Comparison of ENCODE assay signal across 1 cellular context in the genomic region with DNA sequence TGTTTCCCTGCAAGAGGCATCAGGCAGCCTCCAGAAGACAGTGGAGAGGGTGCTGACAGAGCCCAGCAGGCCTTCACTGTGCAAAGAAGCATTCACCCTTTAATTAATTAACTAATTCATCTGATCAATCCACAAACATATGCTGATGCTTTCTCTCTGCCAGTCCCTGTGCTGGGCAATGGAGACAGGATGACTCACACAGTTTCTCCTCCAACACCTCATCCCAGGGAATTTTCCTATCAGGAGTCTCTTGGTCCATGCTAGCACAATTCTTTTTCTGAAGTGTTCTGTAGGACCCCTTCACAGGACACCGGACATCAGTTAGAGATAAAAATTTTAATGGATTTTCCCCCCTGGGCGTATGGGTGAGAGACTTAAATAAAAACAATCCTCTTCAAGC.
TF ChIP-seq lines count a peak whose summit lies in the region.

No MANE protein-coding gene starts in this region.

TF ChIP-seq in WTC11, 78 proteins besides CTCF, POLR2A, EP300 and RAD21 (continued from another document):
- TF ChIP-seq, protein P1, sequence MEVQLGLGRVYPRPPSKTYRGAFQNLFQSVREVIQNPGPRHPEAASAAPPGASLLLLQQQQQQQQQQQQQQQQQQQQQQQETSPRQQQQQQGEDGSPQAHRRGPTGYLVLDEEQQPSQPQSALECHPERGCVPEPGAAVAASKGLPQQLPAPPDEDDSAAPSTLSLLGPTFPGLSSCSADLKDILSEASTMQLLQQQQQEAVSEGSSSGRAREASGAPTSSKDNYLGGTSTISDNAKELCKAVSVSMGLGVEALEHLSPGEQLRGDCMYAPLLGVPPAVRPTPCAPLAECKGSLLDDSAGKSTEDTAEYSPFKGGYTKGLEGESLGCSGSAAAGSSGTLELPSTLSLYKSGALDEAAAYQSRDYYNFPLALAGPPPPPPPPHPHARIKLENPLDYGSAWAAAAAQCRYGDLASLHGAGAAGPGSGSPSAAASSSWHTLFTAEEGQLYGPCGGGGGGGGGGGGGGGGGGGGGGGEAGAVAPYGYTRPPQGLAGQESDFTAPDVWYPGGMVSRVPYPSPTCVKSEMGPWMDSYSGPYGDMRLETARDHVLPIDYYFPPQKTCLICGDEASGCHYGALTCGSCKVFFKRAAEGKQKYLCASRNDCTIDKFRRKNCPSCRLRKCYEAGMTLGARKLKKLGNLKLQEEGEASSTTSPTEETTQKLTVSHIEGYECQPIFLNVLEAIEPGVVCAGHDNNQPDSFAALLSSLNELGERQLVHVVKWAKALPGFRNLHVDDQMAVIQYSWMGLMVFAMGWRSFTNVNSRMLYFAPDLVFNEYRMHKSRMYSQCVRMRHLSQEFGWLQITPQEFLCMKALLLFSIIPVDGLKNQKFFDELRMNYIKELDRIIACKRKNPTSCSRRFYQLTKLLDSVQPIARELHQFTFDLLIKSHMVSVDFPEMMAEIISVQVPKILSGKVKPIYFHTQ (CRISPR knock-in tag; IDR thresholded peaks at IDR 0.05) = no peak
- TF ChIP-seq, protein P2, sequence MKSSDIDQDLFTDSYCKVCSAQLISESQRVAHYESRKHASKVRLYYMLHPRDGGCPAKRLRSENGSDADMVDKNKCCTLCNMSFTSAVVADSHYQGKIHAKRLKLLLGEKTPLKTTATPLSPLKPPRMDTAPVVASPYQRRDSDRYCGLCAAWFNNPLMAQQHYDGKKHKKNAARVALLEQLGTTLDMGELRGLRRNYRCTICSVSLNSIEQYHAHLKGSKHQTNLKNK (CRISPR knock-in tag; IDR thresholded peaks at IDR 0.05) = no peak
- no peak for TF ChIP-seq NFATC4 (CRISPR knock-in tag; IDR thresholded peaks at IDR 0.05)
- TF ChIP-seq SP1 (CRISPR knock-in tag; conservative IDR thresholded peaks at IDR 0.05) = no peak
- no peak for TF ChIP-seq FOXJ3 (CRISPR knock-in tag; IDR thresholded peaks at IDR 0.05; ENCODE audit: borderline replicate concordance)
- no peak for TF ChIP-seq JAZF1 (CRISPR knock-in tag; IDR thresholded peaks at IDR 0.05)
- no peak for TF ChIP-seq SOX15 (CRISPR knock-in tag; IDR thresholded peaks at IDR 0.05)
- no peak for TF ChIP-seq NFE2L1 (CRISPR knock-in tag; IDR thresholded peaks at IDR 0.05)
TF ChIP-seq in WTC11: peak in this region for 0.
